In the genomic region with DNA sequence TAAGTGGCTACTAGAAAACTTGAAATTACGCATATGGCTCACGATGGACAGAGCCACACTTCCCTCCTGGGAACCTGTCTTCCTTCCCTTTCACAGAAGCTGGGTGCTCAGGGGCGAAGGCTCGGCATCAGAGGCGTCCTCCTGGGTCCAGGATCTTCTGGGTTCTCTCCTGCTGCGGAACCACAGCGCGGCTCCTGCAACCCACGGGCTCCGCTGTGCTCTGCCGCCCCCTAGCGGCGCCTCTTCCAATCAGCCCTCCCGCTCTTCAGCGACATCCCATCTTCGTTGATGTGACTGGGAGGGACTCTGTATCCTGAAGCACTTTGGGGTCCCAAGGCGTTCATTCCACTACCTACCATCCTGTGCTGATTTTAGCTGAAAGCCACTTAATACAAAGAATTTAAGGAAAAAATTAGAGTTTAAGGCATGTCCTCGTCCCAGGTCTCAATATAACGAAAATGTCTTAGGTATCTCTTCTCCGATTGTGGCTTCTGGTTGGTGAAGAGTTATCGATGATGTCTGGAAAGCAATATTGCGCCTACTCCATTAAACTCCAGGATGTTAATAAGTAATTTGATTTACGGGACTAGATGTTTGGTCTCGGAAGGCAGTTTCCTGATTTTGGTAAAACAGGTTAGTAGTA, we compare ENCODE assay signal across 8 cellular contexts. TPM values are rescaled to one million over a fixed set of nuclear protein-coding genes. Genes with fewer than 3 reads are reported as not detected.
DNase-seq lines count a peak whose midpoint lies in the region; ATAC-seq and TF ChIP-seq lines count a peak whose summit lies in the region.

No MANE protein-coding gene starts in this region.

- no peaks in the 10 kb centered on the region for H3K9me3 ChIP-seq in MG63
- H3K9me3 ChIP-seq in gastroesophageal sphincter = no peaks in the 10 kb centered on the region
- H3K9me3 ChIP-seq in transverse colon = no peaks in the 10 kb centered on the region

- TF ChIP-seq POLR2A in gastroesophageal sphincter (IDR thresholded peaks at IDR 0.05) = no peak
- TF ChIP-seq POLR2A in transverse colon (IDR thresholded peaks at IDR 0.05) = no peak

- TF ChIP-seq EP300 in gastroesophageal sphincter (IDR thresholded peaks at IDR 0.05) (no peak), transverse colon (IDR thresholded peaks at IDR 0.05; ENCODE audit: low read depth) (no peak)

- no peaks in the 10 kb centered on the region for H3K36me3 Mint-ChIP-seq in osteocyte (ENCODE audit: unreplicated experiment)

- H3K27me3 Mint-ChIP-seq in osteocyte (ENCODE audit: unreplicated experiment) = no peaks in the 10 kb centered on the region

- H3K4me3 Mint-ChIP-seq in osteocyte (ENCODE audit: unreplicated experiment) = no peak overlapping the region

- H3K4me3 ChIP-seq in MG63 (no peak overlapping the region), gastroesophageal sphincter (no peak overlapping the region), transverse colon (no peak overlapping the region)

- no peak overlapping the region for H3K27ac Mint-ChIP-seq in osteocyte (ENCODE audit: unreplicated experiment)

- DNase-seq in DMS79 treated with DMSO at 0.1 percent for 48 hours (lab: John Stamatoyannopoulos, UW) (peak; percentile 81), MG63 (peak; percentile 46), osteocyte (ENCODE audit: extremely low spot score, unreplicated experiment) (peak; percentile 89), transverse colon (peak; percentile 85)
- peak; percentile 42 to 75 (median 62) for DNase-seq in activated naive CD4-positive, alpha-beta T cell (lab: John Stamatoyannopoulos, UW)

- H3K9me3 Mint-ChIP-seq in osteocyte (ENCODE audit: unreplicated experiment) = no peaks in the 10 kb centered on the region

- peak; percentile 95 to 98 (median 96) for TF ChIP-seq CTCF in gastroesophageal sphincter (IDR thresholded peaks at IDR 0.05)
- TF ChIP-seq CTCF in osteocyte (IDR thresholded peaks at IDR 0.05) = peak; percentile 100
- TF ChIP-seq CTCF in transverse colon (IDR thresholded peaks at IDR 0.05) = peak; percentile 96 to 98 (median 97)

- H3K4me1 ChIP-seq in gastroesophageal sphincter (peaks cover 0 to 44% (median 13%) of the 10 kb centered on the region in 3 donors), transverse colon (peaks cover 8 to 65% (median 31%) of the 10 kb centered on the region in 4 donors)

- ATAC-seq in SK-N-SH treated with all-trans-retinoic acid at 6 μM for 48 hours (peak; percentile 91), gastroesophageal sphincter (peak; percentile 70), GM19351 (IDR thresholded peaks at IDR 0.05; ENCODE audit: unreplicated experiment) (no peak)

- H3K27ac ChIP-seq in gastroesophageal sphincter (no peak overlapping the region), transverse colon (peak overlapping the region in 2 of 4 donors; percentile 69 to 75)

- peaks cover 21% of the 10 kb centered on the region for H3K4me1 Mint-ChIP-seq in osteocyte (ENCODE audit: unreplicated experiment)

- intact Hi-C loops in transverse colon (cut with DNase I; ENCODE audit: low total_unique reads) = loop anchor here (1.0 to 10.0 kb wide), 2 partner anchors 56 to 1060 kb away; partner anchors contain the start of gene EMSY

- WGBS in gastroesophageal sphincter (ENCODE audit: low coverage in 1 of 2), 2 donors = 17 to 23% methylated on average over 21 to 24 of the region's 24 CpGs
- 15 to 28% methylated on average over 4 to 24 of the region's 24 CpGs for WGBS in transverse colon (ENCODE audit: low coverage in 1 of 2), 2 donors

- H3K36me3 ChIP-seq in MG63 (no peaks in the 10 kb centered on the region), gastroesophageal sphincter (no peaks in the 10 kb centered on the region), transverse colon (no peaks in the 10 kb centered on the region)

- no peaks in the 10 kb centered on the region for H3K27me3 ChIP-seq in MG63
- H3K27me3 ChIP-seq in gastroesophageal sphincter = no peaks in the 10 kb centered on the region
- no peaks in the 10 kb centered on the region for H3K27me3 ChIP-seq in transverse colon

- in situ Hi-C loops in transverse colon (cut with MboI; ENCODE audit: low pct_ligation_motif_present in 1 of 4, low pct_unique_long_range_greater_than_20kb in 1 of 4, low sequenced_read_pairs in 3 of 4) = loop anchor here (5.0 to 10.0 kb wide), 5 partner anchors 50 to 110 kb away; no protein-coding TSS in a partner anchor

TF ChIP-seq in SK-N-SH treated with all-trans-retinoic acid at 6 μM for 48 hours, 23 proteins besides CTCF, POLR2A, EP300 and RAD21 (continues in another document):
- no peak for TF ChIP-seq PPARA (CRISPR knock-in tag; IDR thresholded peaks at IDR 0.05; ENCODE audit: borderline replicate concordance)
- TF ChIP-seq SNAI2 (CRISPR knock-in tag; IDR thresholded peaks at IDR 0.05) = no peak
- no peak for TF ChIP-seq ISL1 (CRISPR knock-in tag; IDR thresholded peaks at IDR 0.05)
- no peak for TF ChIP-seq TCF4 (CRISPR knock-in tag; IDR thresholded peaks at IDR 0.05; ENCODE audit: borderline replicate concordance)
- TF ChIP-seq ZFP30 (CRISPR knock-in tag; IDR thresholded peaks at IDR 0.05) = no peak
- no peak for TF ChIP-seq ZNF70 (CRISPR knock-in tag; IDR thresholded peaks at IDR 0.05)
- TF ChIP-seq ZFP3 (CRISPR knock-in tag; IDR thresholded peaks at IDR 0.05) = no peak
- TF ChIP-seq, protein P1, sequence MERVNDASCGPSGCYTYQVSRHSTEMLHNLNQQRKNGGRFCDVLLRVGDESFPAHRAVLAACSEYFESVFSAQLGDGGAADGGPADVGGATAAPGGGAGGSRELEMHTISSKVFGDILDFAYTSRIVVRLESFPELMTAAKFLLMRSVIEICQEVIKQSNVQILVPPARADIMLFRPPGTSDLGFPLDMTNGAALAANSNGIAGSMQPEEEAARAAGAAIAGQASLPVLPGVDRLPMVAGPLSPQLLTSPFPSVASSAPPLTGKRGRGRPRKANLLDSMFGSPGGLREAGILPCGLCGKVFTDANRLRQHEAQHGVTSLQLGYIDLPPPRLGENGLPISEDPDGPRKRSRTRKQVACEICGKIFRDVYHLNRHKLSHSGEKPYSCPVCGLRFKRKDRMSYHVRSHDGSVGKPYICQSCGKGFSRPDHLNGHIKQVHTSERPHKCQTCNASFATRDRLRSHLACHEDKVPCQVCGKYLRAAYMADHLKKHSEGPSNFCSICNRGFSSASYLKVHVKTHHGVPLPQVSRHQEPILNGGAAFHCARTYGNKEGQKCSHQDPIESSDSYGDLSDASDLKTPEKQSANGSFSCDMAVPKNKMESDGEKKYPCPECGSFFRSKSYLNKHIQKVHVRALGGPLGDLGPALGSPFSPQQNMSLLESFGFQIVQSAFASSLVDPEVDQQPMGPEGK (CRISPR knock-in tag; IDR thresholded peaks at IDR 0.05; ENCODE audit: borderline replicate concordance) = no peak
- TF ChIP-seq ARNTL (CRISPR knock-in tag; IDR thresholded peaks at IDR 0.05; ENCODE audit: borderline replicate concordance, low read depth) = no peak
- TF ChIP-seq RARB (CRISPR knock-in tag; IDR thresholded peaks at IDR 0.05) = no peak
- no peak for TF ChIP-seq CSDC2 (CRISPR knock-in tag; IDR thresholded peaks at IDR 0.05)
- TF ChIP-seq CSRNP3 (CRISPR knock-in tag; IDR thresholded peaks at IDR 0.05) = no peak
- no peak for TF ChIP-seq TSHZ2 (CRISPR knock-in tag; IDR thresholded peaks at IDR 0.05)

RNA-seq across cellular contexts. Expression of gene RPS3, which starts 14.8 kb away (rescaled TPM):
- 2,205 and 3,444 TPM in 2 replicates for total RNA-seq in MG63 (2014; rRNA removed; shearing (Covaris generic); ENCODE audit: low replicate concordance)
- total RNA-seq in gastroesophageal sphincter (1,000 to 10,000 TPM in 2 of 4 donors, 100 to 1,000 TPM in 2; 767 to 1,946 (median 1,260) TPM), osteocyte (2,093 and 2,150 TPM in 2 replicates), transverse colon (1,000 to 10,000 TPM in 1 of 4 donors, 100 to 1,000 TPM in 3; 492 to 1,045 (median 813) TPM)

RNA-seq across cellular contexts. Expression of gene ARRB1, which starts 33.1 kb away (rescaled TPM):
- 8.0 and 17.2 TPM in 2 replicates for total RNA-seq in MG63 (2014; rRNA removed; shearing (Covaris generic); ENCODE audit: low replicate concordance)
- total RNA-seq in gastroesophageal sphincter = 100 to 1,000 TPM in 1 of 4 donors, 10 to 100 TPM in 3; 72.3 to 120 (median 93.0) TPM
- 11.3 and 13.2 TPM in 2 replicates for total RNA-seq in osteocyte
- total RNA-seq in transverse colon = 10 to 100 TPM; 55.7 to 88.2 (median 78.0) TPM

RNA-seq across cellular contexts. Expression of gene KLHL35, which starts 48.4 kb away (rescaled TPM):
- 0.12 and 3.9 TPM in 2 replicates for total RNA-seq in MG63 (2014; rRNA removed; shearing (Covaris generic); ENCODE audit: low replicate concordance)
- total RNA-seq in gastroesophageal sphincter (under 1 TPM in 1 of 4 donors, not detected in 3; 0.72 TPM), osteocyte (2.3 and 2.8 TPM in 2 replicates), transverse colon (under 1 TPM in 2 of 4 donors, not detected in 2; 0.27 to 0.32 TPM)
